ENCODE assay signal across 2 cellular contexts in genomic region chr21:42513151-42513984, GRCh38.
TF ChIP-seq lines count a peak whose summit lies in the region.

Gene SLC37A1 (plus strand): TSS chr21:42513852. CDS start chr21:42518455, 4,603 bp downstream.

TF ChIP-seq in GM23338, 12 proteins besides CTCF, POLR2A, EP300 and RAD21:
- TF ChIP-seq CREB1 (CRISPR knock-in tag; IDR thresholded peaks at IDR 0.05; ENCODE audit: low read depth), result no peak

TF ChIP-seq in GM12878, 131 proteins besides CTCF, POLR2A, EP300 and RAD21:
- TF ChIP-seq MLLT1 (IDR thresholded peaks at IDR 0.05), result peak; percentile 79
- TF ChIP-seq SUPT20H (IDR thresholded peaks at IDR 0.05; ENCODE audit: borderline replicate concordance, control insufficient read depth, low read depth, low read length), result no peak
- TF ChIP-seq BHLHE40 (IDR thresholded peaks at IDR 0.05; ENCODE audit: borderline replicate concordance in 1 of 2, low read depth in 2 of 2, low read length in 1 of 2), result peak in 1 of 2 experiments; percentile 69; a peak in 2 of 4 replicates
- peak; percentile 75; the same call in 1 of the 2 replicates for TF ChIP-seq SMARCA5 (IDR thresholded peaks at IDR 0.05)
- TF ChIP-seq NR2F1 (conservative IDR thresholded peaks at IDR 0.05), result peak; percentile 90
- TF ChIP-seq ZNF687 (IDR thresholded peaks at IDR 0.05), result peak; percentile 56; the same call in 1 of the 2 replicates
- peak; percentile 42; the same call in 1 of the 2 replicates for TF ChIP-seq HDGF (IDR thresholded peaks at IDR 0.05)
- TF ChIP-seq YY1 (IDR thresholded peaks at IDR 0.05; ENCODE audit: low read depth, low read length), result no peak
- peak; percentile 20; the same call in 1 of the 2 replicates for TF ChIP-seq DPF2 (IDR thresholded peaks at IDR 0.05)
- TF ChIP-seq BACH1 (IDR thresholded peaks at IDR 0.05; ENCODE audit: borderline replicate concordance), result 0 out of 2 replicates have a peak, but pooled peaks have one; percentile 20
- 0 out of 2 replicates have a peak, but pooled peaks have one; percentile 14 for TF ChIP-seq CHD2 (IDR thresholded peaks at IDR 0.05; ENCODE audit: borderline replicate concordance, low read depth, low read length)
- TF ChIP-seq GATAD2B (conservative IDR thresholded peaks at IDR 0.05; ENCODE audit: low read depth), result peak; percentile 62; the same call in 1 of the 2 replicates
- 0 out of 2 replicates have a peak, but pooled peaks have one; percentile 22 for TF ChIP-seq NR2C1 (IDR thresholded peaks at IDR 0.05)
- peak; percentile 18; the same call in 1 of the 2 replicates for TF ChIP-seq TAF1 (IDR thresholded peaks at IDR 0.05; ENCODE audit: borderline replicate concordance, low read depth, low read length)
- TF ChIP-seq CBFB (IDR thresholded peaks at IDR 0.05; ENCODE audit: low read depth), result no peak
